ENCODE assay signal across 2 cellular contexts in genomic region chr6:12750416-12750815, GRCh38.
TF ChIP-seq lines count a peak whose summit lies in the region.

No MANE protein-coding gene starts in this region.

TF ChIP-seq in HepG2, 621 proteins besides CTCF, POLR2A, EP300 and RAD21:
- TF ChIP-seq RFX1 (IDR thresholded peaks at IDR 0.05): no peak
- no peak for TF ChIP-seq NBN (conservative IDR thresholded peaks at IDR 0.05)
- peak; percentile 79 for TF ChIP-seq HNRNPK (IDR thresholded peaks at IDR 0.05; ENCODE audit: low read depth, low read length, poor library complexity, severe bottlenecking)
- TF ChIP-seq HNF4G (IDR thresholded peaks at IDR 0.05; ENCODE audit: borderline replicate concordance, low read depth, low read length): no peak
- TF ChIP-seq HNF4G (CRISPR knock-in tag; IDR thresholded peaks at IDR 0.05; ENCODE audit: borderline replicate concordance, low read depth): no peak
- TF ChIP-seq GATAD1 (CRISPR knock-in tag; IDR thresholded peaks at IDR 0.05): no peak
- no peak for TF ChIP-seq ZNF513 (CRISPR knock-in tag; conservative IDR thresholded peaks at IDR 0.05)
- no peak for TF ChIP-seq ATF5 (CRISPR knock-in tag; IDR thresholded peaks at IDR 0.05; ENCODE audit: low read depth)
- TF ChIP-seq ARNTL (CRISPR knock-in tag; IDR thresholded peaks at IDR 0.05): no peak

TF ChIP-seq in H1, 55 proteins besides CTCF, POLR2A, EP300 and RAD21:
- TF ChIP-seq SIRT6 (IDR thresholded peaks at IDR 0.05; ENCODE audit: low read length) (no peak), JUN (IDR thresholded peaks at IDR 0.05; ENCODE audit: low read depth, low read length) (no peak), CHD2 (IDR thresholded peaks at IDR 0.05; ENCODE audit: low read length) (no peak), BCL11A (IDR thresholded peaks at IDR 0.05; ENCODE audit: low read depth in 2 of 2, low read length in 2 of 2) (no peak), E2F6 (IDR thresholded peaks at IDR 0.05) (no peak), TAF1 (IDR thresholded peaks at IDR 0.05; ENCODE audit: low read depth, low read length) (no peak), POU5F1 (IDR thresholded peaks at IDR 0.05; ENCODE audit: low read depth, low read length) (no peak), SP1 (IDR thresholded peaks at IDR 0.05; ENCODE audit: low read depth, low read length) (no peak), MAX (IDR thresholded peaks at IDR 0.05) (no peak), ATF3 (IDR thresholded peaks at IDR 0.05; ENCODE audit: insufficient read depth, low read depth, low read length) (no peak), CBX8 (IDR thresholded peaks at IDR 0.05; ENCODE audit: borderline replicate concordance, low read depth, low read length) (no peak), KDM5A (IDR thresholded peaks at IDR 0.05; ENCODE audit: low read length) (no peak)
